ENCODE assay signal across 9 cellular contexts in genomic region chr13:106100261-106100919, GRCh38.
DNase-seq lines count a peak whose midpoint lies in the region; ATAC-seq and TF ChIP-seq lines count a peak whose summit lies in the region.
"Had no signal": no experiment of that assay in that cellular context is flagged by ENCODE, and none has a peak within 500 bp of the region (broad histone marks: within the 10 kb centered on the region; RNA-seq: fewer than 3 reads in every experiment).

No MANE protein-coding gene starts in this region.

- DNase-seq in GM20000 (ENCODE audit: low spot score) (peak; percentile 5), HuH-7 (ENCODE audit: low spot score) (peak; percentile 47), right lobe of liver (no peak), SHP77 treated with DMSO at 0.1 percent for 48 hours (lab: John Stamatoyannopoulos, UW) (no peak)

- no peaks in the 10 kb centered on the region for H3K27me3 ChIP-seq in ectodermal cell (ENCODE audit: control insufficient read depth, insufficient read depth, low read length, poor library complexity, severe bottlenecking)
- no peaks in the 10 kb centered on the region for H3K27me3 ChIP-seq in neuron (ENCODE audit: insufficient read depth, low read length)
- H3K27me3 ChIP-seq in right lobe of liver: no peaks in the 10 kb centered on the region

- H3K4me1 ChIP-seq in ectodermal cell (ENCODE audit: control insufficient read depth, insufficient read depth, low read length): peaks cover 40% of the 10 kb centered on the region
- peaks cover 42% of the 10 kb centered on the region for H3K4me1 ChIP-seq in neuron (ENCODE audit: insufficient read depth, low read length)
- H3K4me1 ChIP-seq in right lobe of liver: no peaks in the 10 kb centered on the region

- H3K9me3 Mint-ChIP-seq in stimulated activated memory B cell treated with anti-CD40 and anti-IgM and Interleukin-4, amounts not matched to agents 10 μg/mL and 1 μg/mL and 100 μg/mL, for 72 hours: no peaks in the 10 kb centered on the region

- H3K36me3 Mint-ChIP-seq in stimulated activated memory B cell treated with anti-CD40 and anti-IgM and Interleukin-4, amounts not matched to agents 10 μg/mL and 1 μg/mL and 100 μg/mL, for 72 hours: no peaks in the 10 kb centered on the region

- H3K27ac Mint-ChIP-seq in stimulated activated memory B cell treated with anti-CD40 and anti-IgM and Interleukin-4, amounts not matched to agents 10 μg/mL and 1 μg/mL and 100 μg/mL, for 72 hours: no peak overlapping the region

- intact Hi-C loops in right lobe of liver (cut with DNase I): no loop called here

- no peaks in the 10 kb centered on the region for H3K27me3 Mint-ChIP-seq in stimulated activated memory B cell treated with anti-CD40 and anti-IgM and Interleukin-4, amounts not matched to agents 10 μg/mL and 1 μg/mL and 100 μg/mL, for 72 hours

- ATAC-seq in HG03108 (IDR thresholded peaks at IDR 0.05; ENCODE audit: unreplicated experiment): no peak
- no peak for ATAC-seq in stimulated activated memory B cell treated with anti-CD40 and anti-IgM and Interleukin-4, amounts not matched to agents 10 μg/mL and 1 μg/mL and 100 μg/mL, for 72 hours
- ATAC-seq in right lobe of liver: no peak
- ATAC-seq: K562 had no signal

- H2AFZ ChIP-seq in neuron (ENCODE audit: low read depth, low read length): peak overlapping the region; percentile 52

- no peak for TF ChIP-seq POLR2A in right lobe of liver (IDR thresholded peaks at IDR 0.05)

- no peaks in the 10 kb centered on the region for H3K4me1 Mint-ChIP-seq in stimulated activated memory B cell treated with anti-CD40 and anti-IgM and Interleukin-4, amounts not matched to agents 10 μg/mL and 1 μg/mL and 100 μg/mL, for 72 hours

- H3K4me3 ChIP-seq in ectodermal cell (ENCODE audit: insufficient read depth, low read depth, low read length) (no peak overlapping the region), neuron (ENCODE audit: low read length) (peak overlapping the region; percentile 36), right lobe of liver (no peak overlapping the region)
- H3K4me3 ChIP-seq: K562 had no signal

- no peaks in the 10 kb centered on the region for H3K9me3 ChIP-seq in ectodermal cell (ENCODE audit: control insufficient read depth, low read length)
- H3K9me3 ChIP-seq in neuron (ENCODE audit: low read length): no peaks in the 10 kb centered on the region
- H3K9me3 ChIP-seq in right lobe of liver: no peaks in the 10 kb centered on the region

- H3K36me3 ChIP-seq in ectodermal cell (ENCODE audit: control insufficient read depth, insufficient read depth, low read length): no peaks in the 10 kb centered on the region
- no peaks in the 10 kb centered on the region for H3K36me3 ChIP-seq in neuron (ENCODE audit: insufficient read depth, low read length)
- no peaks in the 10 kb centered on the region for H3K36me3 ChIP-seq in right lobe of liver

- H3K4me3 Mint-ChIP-seq in stimulated activated memory B cell treated with anti-CD40 and anti-IgM and Interleukin-4, amounts not matched to agents 10 μg/mL and 1 μg/mL and 100 μg/mL, for 72 hours: no peak overlapping the region

- TF ChIP-seq CTCF in GM20000 (IDR thresholded peaks at IDR 0.05; ENCODE audit: extremely low read depth, missing control alignments) (no peak), right lobe of liver (IDR thresholded peaks at IDR 0.05) (no peak)

- WGBS in ectodermal cell, 2 experiments: 0 to 3% methylated on average over 6 to 7 of the region's 7 CpGs
- 8% methylated on average over 5 of the region's 7 CpGs for WGBS in right lobe of liver (ENCODE audit: insufficient coverage, low coverage, low lambda C conversion rate, missing lambda C conversion rate)

- H3K27ac ChIP-seq in ectodermal cell (ENCODE audit: insufficient read depth, low read depth, low read length, poor library complexity, severe bottlenecking) (peak overlapping the region; percentile 97), right lobe of liver (no peak overlapping the region)

Comparison
In these comparisons a context has a peak if more than half of its experiments do, and no peak if none do; other contexts are left out.
1. DNase-seq: peak in GM20000 (single experiment) and HuH-7 (single experiment); none in right lobe of liver (0 of 3) and SHP77 treated with DMSO at 0.1 percent for 48 hours (single experiment).